8 cellular contexts compared by ENCODE assay signal in genomic region chr20:36305602-36306556, GRCh38. TPM values are rescaled to one million over a fixed set of nuclear protein-coding genes. Genes with fewer than 3 reads are reported as not detected.
DNase-seq lines count a peak whose midpoint lies in the region; ATAC-seq and TF ChIP-seq lines count a peak whose summit lies in the region.

Gene DLGAP4 (plus strand): TSS chr20:36306339. CDS start chr20:36431718, 125,379 bp downstream.

- H3K36me3 Mint-ChIP-seq in H9 (ENCODE audit: insufficient read depth in 1 of 3, low read depth in 3 of 3), result no peaks in the 10 kb centered on the region
- H3K36me3 Mint-ChIP-seq in WTC11, result no peaks in the 10 kb centered on the region

- H3K56ac ChIP-seq in H9 (ENCODE audit: insufficient read length, low read depth, low read length), result no peak within 1 kb of the TSS

- H3K23me2 ChIP-seq in H9 (ENCODE audit: insufficient read length, low read depth, low read length, poor library complexity, severe bottlenecking), result peaks cover 11% of the 10 kb centered on the region

- H3K4me3 ChIP-seq in heart left ventricle, result peak within 1 kb of the TSS in 10 of 12 donors; percentile 11 to 47 (median 22)
- H3K4me3 ChIP-seq in prostate gland, result peak within 1 kb of the TSS; percentile 22 to 42

- no CpG with 5 or more reads among the region's 96 CpGs for WGBS in H9 (ENCODE audit: extremely low coverage, insufficient read length, low lambda C conversion rate)
- WGBS in heart left ventricle, 4 donors, result 1 to 6% (median 2%) methylated on average over 19 to 94 of the region's 96 CpGs
- 4% methylated on average over 36 of the region's 96 CpGs for WGBS in prostate gland

- H2BK5ac ChIP-seq in H9 (ENCODE audit: insufficient read length, low read length), result no peak within 1 kb of the TSS

- no peaks in the 10 kb centered on the region for H3K36me3 ChIP-seq in heart left ventricle
- H3K36me3 ChIP-seq in prostate gland, result no peaks in the 10 kb centered on the region

- no peak within 1 kb of the TSS for H2AFZ ChIP-seq in H9 (ENCODE audit: low read length)

- H2AK5ac ChIP-seq in H9 (ENCODE audit: insufficient read length, low read length), result no peak within 1 kb of the TSS

- intact Hi-C loops in heart left ventricle (cut with DNase I), result no loop called here
- intact Hi-C loops in prostate gland (cut with DNase I), result no loop called here

- H3K27ac ChIP-seq in H9 (ENCODE audit: insufficient read length, low read depth, low read length) (no peak within 1 kb of the TSS), heart left ventricle (no peak within 1 kb of the TSS), prostate gland (no peak within 1 kb of the TSS)

- H2BK120ac ChIP-seq in H9 (ENCODE audit: low read depth, low read length, poor library complexity, severe bottlenecking), result no peak within 1 kb of the TSS

- H3K4me1 ChIP-seq in H9 (ENCODE audit: insufficient read depth, low read length) (no peaks in the 10 kb centered on the region), heart left ventricle (peaks cover 0 to 18% (median 7%) of the 10 kb centered on the region in 12 donors), prostate gland (replicated peaks) (peaks cover 5% of the 10 kb centered on the region)

- TF ChIP-seq CTCF in H9 (conservative IDR thresholded peaks at IDR 0.05) (peak; percentile 38; the same call in 2 of the 3 replicates), WTC11 (IDR thresholded peaks at IDR 0.05) (no peak), heart left ventricle (IDR thresholded peaks at IDR 0.05) (no peak), prostate gland (IDR thresholded peaks at IDR 0.05) (no peak)

- H3K4ac ChIP-seq in H9 (ENCODE audit: low read depth, low read length), result no peak within 1 kb of the TSS

- H3K27ac Mint-ChIP-seq in H9, result no peak within 1 kb of the TSS
- no peak within 1 kb of the TSS for H3K27ac Mint-ChIP-seq in WTC11

- TF ChIP-seq POLR2A in heart left ventricle (IDR thresholded peaks at IDR 0.05) (no peak), prostate gland (IDR thresholded peaks at IDR 0.05) (no peak)

- H3K18ac ChIP-seq in H9 (ENCODE audit: insufficient read length, low read depth, low read length), result no peak within 1 kb of the TSS

- no peak for DNase-seq in H9
- peak; percentile 39 for DNase-seq in WTC11 (ENCODE audit: low spot score)
- no peak for DNase-seq in heart left ventricle
- no peak for DNase-seq in prostate gland (ENCODE audit: low spot score)
- no peak for DNase-seq in cortex of kidney (lab: John Stamatoyannopoulos, UW)
- DNase-seq in NCI-H446 (lab: John Stamatoyannopoulos, UW), result no peak
- no peak for DNase-seq in NCI-H2081 treated with DMSO at 0.1 percent for 48 hours (lab: John Stamatoyannopoulos, UW)
- DNase-seq in NCI-H1694 (lab: John Stamatoyannopoulos, UW), result no peak

- peak within 1 kb of the TSS; percentile 82 for H3K4me2 ChIP-seq in H9 (ENCODE audit: insufficient read depth, insufficient read length, low read length)

- H3K23ac ChIP-seq in H9 (ENCODE audit: insufficient read length, low read depth, low read length), result no peak within 1 kb of the TSS

- CTCF ChIA-PET in WTC11 (lab: Charles Lee), result interaction anchor here (0.6 to 2.8 kb wide), 4 partner anchors 59 to 94 kb away, joined by 3 to 20 read pairs (median 3); no protein-coding TSS in a partner anchor

- no peak within 1 kb of the TSS for H3K14ac ChIP-seq in H9 (ENCODE audit: insufficient read depth, low read length)

- no peak within 1 kb of the TSS for H3T11ph ChIP-seq in H9 (ENCODE audit: low read length)

- H2BK20ac ChIP-seq in H9 (ENCODE audit: low read depth, low read length, poor library complexity, severe bottlenecking), result no peak within 1 kb of the TSS

- peak within 1 kb of the TSS; percentile 70 to 87 for H3K4me3 Mint-ChIP-seq in H9
- H3K4me3 Mint-ChIP-seq in WTC11, result peak within 1 kb of the TSS; percentile 72

- H3K79me1 ChIP-seq in H9 (ENCODE audit: insufficient read depth, low read depth, low read length, poor library complexity, severe bottlenecking), result no peaks in the 10 kb centered on the region

- H4K91ac ChIP-seq in H9 (ENCODE audit: insufficient read length, low read depth, low read length), result no peak within 1 kb of the TSS

- no peak within 1 kb of the TSS for H2BK12ac ChIP-seq in H9 (ENCODE audit: insufficient read length, low read depth, low read length)

- H3K4me1 Mint-ChIP-seq in H9 (peaks cover 9 to 27% of the 10 kb centered on the region in 2 experiments), WTC11 (peaks cover 21% of the 10 kb centered on the region)

- H3K79me2 ChIP-seq in H9 (ENCODE audit: insufficient read depth, low read length), result no peaks in the 10 kb centered on the region

- no peaks in the 10 kb centered on the region for H3K9me3 ChIP-seq in H9 (ENCODE audit: control insufficient read depth, low read depth, low read length)
- H3K9me3 ChIP-seq in heart left ventricle, result no peaks in the 10 kb centered on the region
- H3K9me3 ChIP-seq in prostate gland, result no peaks in the 10 kb centered on the region

- H4K20me1 ChIP-seq in H9 (ENCODE audit: control insufficient read depth, insufficient read depth, insufficient read length), result peaks cover 3% of the 10 kb centered on the region

- peaks cover 5% of the 10 kb centered on the region; the same call in 1 of the 2 replicates for H3K27me3 ChIP-seq in H9 (ENCODE audit: insufficient read depth, low read length)
- peaks cover 33 to 93% (median 59%) of the 10 kb centered on the region in 9 donors for H3K27me3 ChIP-seq in heart left ventricle
- H3K27me3 ChIP-seq in prostate gland (replicated peaks; ENCODE audit: insufficient read depth), result peaks cover 4% of the 10 kb centered on the region

- H4K5ac ChIP-seq in H9 (ENCODE audit: insufficient read length, low read depth, low read length), result no peak within 1 kb of the TSS

- H3K9me3 Mint-ChIP-seq in H9 (no peaks in the 10 kb centered on the region), WTC11 (no peaks in the 10 kb centered on the region)

- no peak within 1 kb of the TSS for H2BK15ac ChIP-seq in H9 (ENCODE audit: low read depth, low read length)

- ATAC-seq in WTC11 (peak; percentile 55), heart left ventricle (no peak)

- no peak within 1 kb of the TSS for H3K9ac ChIP-seq in H9 (ENCODE audit: extremely low read depth, insufficient read length, low read length)

- POLR2A ChIA-PET in WTC11 (lab: Charles Lee), result no interaction called here

- H3K27me3 Mint-ChIP-seq in H9 (ENCODE audit: low read depth), result peaks cover 89% of the 10 kb centered on the region
- H3K27me3 Mint-ChIP-seq in WTC11 (ENCODE audit: low read depth), result peaks cover 45% of the 10 kb centered on the region

- no peak within 1 kb of the TSS for H4K8ac ChIP-seq in H9 (replicated peaks; ENCODE audit: insufficient read length, low read depth, low read length)

TF ChIP-seq in WTC11, 78 proteins besides CTCF, POLR2A, EP300 and RAD21 (continues in another document):
- TF ChIP-seq PRDM15 (CRISPR knock-in tag; IDR thresholded peaks at IDR 0.05) (peak; percentile 86), HMGA2 (CRISPR knock-in tag; IDR thresholded peaks at IDR 0.05) (no peak), GTF2I (CRISPR knock-in tag; conservative IDR thresholded peaks at IDR 0.05) (peak; percentile 97), PRRX2 (CRISPR knock-in tag; IDR thresholded peaks at IDR 0.05) (no peak), IRF1 (CRISPR knock-in tag; IDR thresholded peaks at IDR 0.05) (no peak), NFATC4 (CRISPR knock-in tag; IDR thresholded peaks at IDR 0.05) (no peak), E2F5 (CRISPR knock-in tag; IDR thresholded peaks at IDR 0.05) (no peak), FOXJ3 (CRISPR knock-in tag; IDR thresholded peaks at IDR 0.05; ENCODE audit: borderline replicate concordance) (no peak), ZNF263 (CRISPR knock-in tag; IDR thresholded peaks at IDR 0.05; ENCODE audit: low read depth) (no peak), ESRRA (CRISPR knock-in tag; IDR thresholded peaks at IDR 0.05; ENCODE audit: borderline replicate concordance) (no peak)

RNA-seq across cellular contexts. Expression of gene DLGAP4, which starts in this region (rescaled TPM):
- total RNA-seq in H9 (2021), result 48.0 and 54.6 TPM in 2 replicates
- total RNA-seq in WTC11 (2021), result 52.6 to 54.6 TPM (median 54.6 TPM) in 3 replicates
- 10 to 100 TPM; 25.6 to 76.7 (median 60.1) TPM for total RNA-seq in heart left ventricle
- polyA plus RNA-seq in heart left ventricle, result 10 to 100 TPM; 42.0 to 45.5 TPM
- total RNA-seq in prostate gland, result 100 to 1,000 TPM in 1 of 2 donors, 10 to 100 TPM in 1; 38.0 to 104 TPM
